1 cellular context compared by ENCODE assay signal in the genomic region with DNA sequence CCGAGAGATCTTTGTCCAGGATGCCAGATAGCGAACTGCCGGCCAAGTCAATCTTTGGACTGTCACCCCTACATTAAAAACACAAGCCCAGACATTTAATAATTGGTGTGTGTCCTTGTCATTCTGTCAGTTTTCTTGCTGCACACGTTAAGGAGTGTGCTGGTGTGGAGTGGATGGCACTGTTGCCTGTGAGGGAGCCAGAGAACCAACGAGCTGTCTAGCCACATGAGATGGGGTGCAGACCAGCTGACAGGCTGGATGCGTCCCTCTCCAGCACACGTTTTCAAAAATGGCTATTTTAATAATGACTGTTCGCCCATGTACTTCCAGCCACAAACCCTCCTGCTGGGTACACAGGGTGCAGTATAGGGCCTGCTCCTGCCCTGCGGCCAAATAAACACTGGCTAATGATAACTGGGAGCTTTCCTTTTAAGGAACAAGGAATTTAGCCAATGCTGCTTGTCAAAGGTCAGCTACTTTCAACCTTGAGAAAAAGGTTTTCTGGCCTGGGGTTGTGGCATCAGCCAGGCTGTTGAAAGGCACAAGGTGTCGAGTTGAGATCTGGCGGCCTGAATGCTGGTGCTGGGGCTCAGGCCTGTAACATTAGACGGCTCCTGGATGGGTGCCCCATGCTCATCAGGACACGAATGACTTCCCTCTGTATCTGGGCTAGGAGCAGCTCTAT.
TF ChIP-seq lines count a peak whose summit lies in the region.

No MANE protein-coding gene starts in this region.

TF ChIP-seq in H1, 55 proteins besides CTCF, POLR2A, EP300 and RAD21:
- TF ChIP-seq JUND (IDR thresholded peaks at IDR 0.05; ENCODE audit: low read length) (no peak), SP1 (IDR thresholded peaks at IDR 0.05; ENCODE audit: low read depth, low read length) (no peak), FOSL1 (IDR thresholded peaks at IDR 0.05; ENCODE audit: insufficient read depth, low read depth, low read length) (no peak), NANOG (IDR thresholded peaks at IDR 0.05; ENCODE audit: insufficient read depth, low read depth, low read length, poor library complexity, severe bottlenecking) (no peak), CREB1 (IDR thresholded peaks at IDR 0.05) (no peak), JUN (IDR thresholded peaks at IDR 0.05; ENCODE audit: low read depth, low read length) (no peak), YY1 (IDR thresholded peaks at IDR 0.05; ENCODE audit: low read depth, low read length) (no peak), CBX8 (IDR thresholded peaks at IDR 0.05; ENCODE audit: borderline replicate concordance, low read depth, low read length) (no peak), PHF8 (conservative IDR thresholded peaks at IDR 0.05; ENCODE audit: low read depth, low read length) (no peak), CBX5 (IDR thresholded peaks at IDR 0.05; ENCODE audit: low read depth, low read length) (no peak), NRF1 (IDR thresholded peaks at IDR 0.05; ENCODE audit: low read depth, low read length) (no peak), CTBP2 (IDR thresholded peaks at IDR 0.05; ENCODE audit: borderline replicate concordance, insufficient read depth, insufficient read length, low read length) (no peak), GABPA (IDR thresholded peaks at IDR 0.05; ENCODE audit: borderline replicate concordance, insufficient read depth, low read length) (no peak), CHD2 (IDR thresholded peaks at IDR 0.05; ENCODE audit: low read length) (no peak), POLR2AphosphoS5 (IDR thresholded peaks at IDR 0.05; ENCODE audit: low read depth, low read length) (no peak), TCF12 (IDR thresholded peaks at IDR 0.05; ENCODE audit: low read depth, low read length) (no peak)
- TF ChIP-seq, protein P1, sequence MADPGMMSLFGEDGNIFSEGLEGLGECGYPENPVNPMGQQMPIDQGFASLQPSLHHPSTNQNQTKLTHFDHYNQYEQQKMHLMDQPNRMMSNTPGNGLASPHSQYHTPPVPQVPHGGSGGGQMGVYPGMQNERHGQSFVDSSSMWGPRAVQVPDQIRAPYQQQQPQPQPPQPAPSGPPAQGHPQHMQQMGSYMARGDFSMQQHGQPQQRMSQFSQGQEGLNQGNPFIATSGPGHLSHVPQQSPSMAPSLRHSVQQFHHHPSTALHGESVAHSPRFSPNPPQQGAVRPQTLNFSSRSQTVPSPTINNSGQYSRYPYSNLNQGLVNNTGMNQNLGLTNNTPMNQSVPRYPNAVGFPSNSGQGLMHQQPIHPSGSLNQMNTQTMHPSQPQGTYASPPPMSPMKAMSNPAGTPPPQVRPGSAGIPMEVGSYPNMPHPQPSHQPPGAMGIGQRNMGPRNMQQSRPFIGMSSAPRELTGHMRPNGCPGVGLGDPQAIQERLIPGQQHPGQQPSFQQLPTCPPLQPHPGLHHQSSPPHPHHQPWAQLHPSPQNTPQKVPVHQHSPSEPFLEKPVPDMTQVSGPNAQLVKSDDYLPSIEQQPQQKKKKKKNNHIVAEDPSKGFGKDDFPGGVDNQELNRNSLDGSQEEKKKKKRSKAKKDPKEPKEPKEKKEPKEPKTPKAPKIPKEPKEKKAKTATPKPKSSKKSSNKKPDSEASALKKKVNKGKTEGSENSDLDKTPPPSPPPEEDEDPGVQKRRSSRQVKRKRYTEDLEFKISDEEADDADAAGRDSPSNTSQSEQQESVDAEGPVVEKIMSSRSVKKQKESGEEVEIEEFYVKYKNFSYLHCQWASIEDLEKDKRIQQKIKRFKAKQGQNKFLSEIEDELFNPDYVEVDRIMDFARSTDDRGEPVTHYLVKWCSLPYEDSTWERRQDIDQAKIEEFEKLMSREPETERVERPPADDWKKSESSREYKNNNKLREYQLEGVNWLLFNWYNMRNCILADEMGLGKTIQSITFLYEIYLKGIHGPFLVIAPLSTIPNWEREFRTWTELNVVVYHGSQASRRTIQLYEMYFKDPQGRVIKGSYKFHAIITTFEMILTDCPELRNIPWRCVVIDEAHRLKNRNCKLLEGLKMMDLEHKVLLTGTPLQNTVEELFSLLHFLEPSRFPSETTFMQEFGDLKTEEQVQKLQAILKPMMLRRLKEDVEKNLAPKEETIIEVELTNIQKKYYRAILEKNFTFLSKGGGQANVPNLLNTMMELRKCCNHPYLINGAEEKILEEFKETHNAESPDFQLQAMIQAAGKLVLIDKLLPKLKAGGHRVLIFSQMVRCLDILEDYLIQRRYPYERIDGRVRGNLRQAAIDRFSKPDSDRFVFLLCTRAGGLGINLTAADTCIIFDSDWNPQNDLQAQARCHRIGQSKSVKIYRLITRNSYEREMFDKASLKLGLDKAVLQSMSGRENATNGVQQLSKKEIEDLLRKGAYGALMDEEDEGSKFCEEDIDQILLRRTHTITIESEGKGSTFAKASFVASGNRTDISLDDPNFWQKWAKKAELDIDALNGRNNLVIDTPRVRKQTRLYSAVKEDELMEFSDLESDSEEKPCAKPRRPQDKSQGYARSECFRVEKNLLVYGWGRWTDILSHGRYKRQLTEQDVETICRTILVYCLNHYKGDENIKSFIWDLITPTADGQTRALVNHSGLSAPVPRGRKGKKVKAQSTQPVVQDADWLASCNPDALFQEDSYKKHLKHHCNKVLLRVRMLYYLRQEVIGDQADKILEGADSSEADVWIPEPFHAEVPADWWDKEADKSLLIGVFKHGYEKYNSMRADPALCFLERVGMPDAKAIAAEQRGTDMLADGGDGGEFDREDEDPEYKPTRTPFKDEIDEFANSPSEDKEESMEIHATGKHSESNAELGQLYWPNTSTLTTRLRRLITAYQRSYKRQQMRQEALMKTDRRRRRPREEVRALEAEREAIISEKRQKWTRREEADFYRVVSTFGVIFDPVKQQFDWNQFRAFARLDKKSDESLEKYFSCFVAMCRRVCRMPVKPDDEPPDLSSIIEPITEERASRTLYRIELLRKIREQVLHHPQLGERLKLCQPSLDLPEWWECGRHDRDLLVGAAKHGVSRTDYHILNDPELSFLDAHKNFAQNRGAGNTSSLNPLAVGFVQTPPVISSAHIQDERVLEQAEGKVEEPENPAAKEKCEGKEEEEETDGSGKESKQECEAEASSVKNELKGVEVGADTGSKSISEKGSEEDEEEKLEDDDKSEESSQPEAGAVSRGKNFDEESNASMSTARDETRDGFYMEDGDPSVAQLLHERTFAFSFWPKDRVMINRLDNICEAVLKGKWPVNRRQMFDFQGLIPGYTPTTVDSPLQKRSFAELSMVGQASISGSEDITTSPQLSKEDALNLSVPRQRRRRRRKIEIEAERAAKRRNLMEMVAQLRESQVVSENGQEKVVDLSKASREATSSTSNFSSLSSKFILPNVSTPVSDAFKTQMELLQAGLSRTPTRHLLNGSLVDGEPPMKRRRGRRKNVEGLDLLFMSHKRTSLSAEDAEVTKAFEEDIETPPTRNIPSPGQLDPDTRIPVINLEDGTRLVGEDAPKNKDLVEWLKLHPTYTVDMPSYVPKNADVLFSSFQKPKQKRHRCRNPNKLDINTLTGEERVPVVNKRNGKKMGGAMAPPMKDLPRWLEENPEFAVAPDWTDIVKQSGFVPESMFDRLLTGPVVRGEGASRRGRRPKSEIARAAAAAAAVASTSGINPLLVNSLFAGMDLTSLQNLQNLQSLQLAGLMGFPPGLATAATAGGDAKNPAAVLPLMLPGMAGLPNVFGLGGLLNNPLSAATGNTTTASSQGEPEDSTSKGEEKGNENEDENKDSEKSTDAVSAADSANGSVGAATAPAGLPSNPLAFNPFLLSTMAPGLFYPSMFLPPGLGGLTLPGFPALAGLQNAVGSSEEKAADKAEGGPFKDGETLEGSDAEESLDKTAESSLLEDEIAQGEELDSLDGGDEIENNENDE (IDR thresholded peaks at IDR 0.05; ENCODE audit: insufficient replicate concordance, low read length) = no peak
